17 cellular contexts compared by ENCODE assay signal in genomic region chr11:69078930-69079607, GRCh38. TPM values are rescaled to one million over a fixed set of nuclear protein-coding genes. Genes with fewer than 3 reads are reported as not detected.
DNase-seq lines count a peak whose midpoint lies in the region; ATAC-seq and TF ChIP-seq lines count a peak whose summit lies in the region.
"Had no signal": no experiment of that assay in that cellular context is flagged by ENCODE, and none has a peak within 500 bp of the region (broad histone marks: within the 10 kb centered on the region; RNA-seq: fewer than 3 reads in every experiment).

No MANE protein-coding gene starts in this region.

- peak overlapping the region; percentile 7 for H3K27ac ChIP-seq in A673 (ENCODE audit: low read depth, low read length, poor library complexity, severe bottlenecking)
- H3K27ac ChIP-seq in CD4-positive, alpha-beta T cell (ENCODE audit: low read depth, low read length): no peak overlapping the region
- H3K27ac ChIP-seq in naive thymus-derived CD4-positive, alpha-beta T cell (ENCODE audit: low read depth, low read length): no peak overlapping the region

- no peaks in the 10 kb centered on the region for H3K9me3 ChIP-seq in A673 (ENCODE audit: low read depth, low read length, poor library complexity, severe bottlenecking)
- no peaks in the 10 kb centered on the region for H3K9me3 ChIP-seq in CD4-positive, alpha-beta T cell (ENCODE audit: control insufficient read depth, low read length)
- H3K9me3 ChIP-seq in naive thymus-derived CD4-positive, alpha-beta T cell (ENCODE audit: control insufficient read depth in 2 of 3, low read length in 3 of 3): no peaks in the 10 kb centered on the region

- TF ChIP-seq CTCF in A673 (conservative IDR thresholded peaks at IDR 0.05; ENCODE audit: low read depth, low read length) (no peak), nephron progenitor cell (IDR thresholded peaks at IDR 0.05) (no peak)
- no peak for TF ChIP-seq CTCF in CD4-positive, alpha-beta T cell (IDR thresholded peaks at IDR 0.05)

- no peak for DNase-seq in A673 (ENCODE audit: low spot score)
- no peak for DNase-seq in CD4-positive, alpha-beta T cell
- no peak for DNase-seq in effector memory CD8-positive, alpha-beta T cell
- no peak for DNase-seq in naive thymus-derived CD4-positive, alpha-beta T cell
- no peak for DNase-seq in nephron progenitor cell
- no peak for DNase-seq in SKM-1 treated with dmso at 0.1 percent for 144 hours (lab: John Stamatoyannopoulos, UW; ENCODE audit: unreplicated experiment)
- DNase-seq in posterior vena cava (ENCODE audit: low spot score): no peak
- DNase-seq: CD8-positive, alpha-beta memory T cell; DND-41; GF-D8; KBM-7; NCI-H1105; NCI-H187; NCI-H446; Right ventricle myocardium superior had no signal

- H3K4me3 Mint-ChIP-seq in CD4-positive, alpha-beta T cell: no peak overlapping the region
- no peak overlapping the region for H3K4me3 Mint-ChIP-seq in effector memory CD8-positive, alpha-beta T cell
- H3K4me3 Mint-ChIP-seq in naive thymus-derived CD4-positive, alpha-beta T cell: no peak overlapping the region
- H3K4me3 Mint-ChIP-seq in nephron progenitor cell: no peak overlapping the region
- H3K4me3 Mint-ChIP-seq in activated T-helper 17 cell treated with anti-CD3 and anti-CD28 coated beads, Interleukin-2, amount 50 U/mL, for 72 hours: no peak overlapping the region
- H3K4me3 Mint-ChIP-seq: CD8-positive, alpha-beta memory T cell; GM23338 had no signal

- no peaks in the 10 kb centered on the region for H3K4me1 ChIP-seq in A673 (ENCODE audit: insufficient read depth, low read length, poor library complexity, severe bottlenecking)
- peaks cover 14% of the 10 kb centered on the region in 2 donors for H3K4me1 ChIP-seq in naive thymus-derived CD4-positive, alpha-beta T cell (ENCODE audit: control insufficient read depth in 2 of 2, insufficient read depth in 2 of 2, low read length in 2 of 2)

- H3K4me1 Mint-ChIP-seq in CD4-positive, alpha-beta T cell (ENCODE audit: low read depth): peaks cover 28% of the 10 kb centered on the region
- H3K4me1 Mint-ChIP-seq in effector memory CD8-positive, alpha-beta T cell (ENCODE audit: low read depth in 2 of 2): peaks cover 16 to 27% of the 10 kb centered on the region in 2 donors
- H3K4me1 Mint-ChIP-seq in naive thymus-derived CD4-positive, alpha-beta T cell: peaks cover 9 to 38% (median 23%) of the 10 kb centered on the region in 7 donors
- no peaks in the 10 kb centered on the region for H3K4me1 Mint-ChIP-seq in nephron progenitor cell
- no peaks in the 10 kb centered on the region for H3K4me1 Mint-ChIP-seq in activated T-helper 17 cell treated with anti-CD3 and anti-CD28 coated beads, Interleukin-2, amount 50 U/mL, for 72 hours

- POLR2A ChIA-PET in A673 (lab: Charles Lee; ENCODE audit: low non-redundant PET): no interaction called here
- POLR2A ChIA-PET in CD4-positive, alpha-beta T cell (lab: Charles Lee): no interaction called here
- POLR2A ChIA-PET in naive thymus-derived CD4-positive, alpha-beta T cell (lab: Charles Lee): no interaction called here

- H3K9me3 Mint-ChIP-seq in CD4-positive, alpha-beta T cell: no peaks in the 10 kb centered on the region
- H3K9me3 Mint-ChIP-seq in effector memory CD8-positive, alpha-beta T cell: no peaks in the 10 kb centered on the region
- no peaks in the 10 kb centered on the region for H3K9me3 Mint-ChIP-seq in naive thymus-derived CD4-positive, alpha-beta T cell
- no peaks in the 10 kb centered on the region for H3K9me3 Mint-ChIP-seq in nephron progenitor cell
- no peaks in the 10 kb centered on the region for H3K9me3 Mint-ChIP-seq in activated T-helper 17 cell treated with anti-CD3 and anti-CD28 coated beads, Interleukin-2, amount 50 U/mL, for 72 hours
- H3K9me3 Mint-ChIP-seq: CD8-positive, alpha-beta memory T cell; GM23338 had no signal

- BruUV-seq in A673 (replicated peaks; lab: Mats Ljungman, UMichigan): no TSS peak

- no peaks in the 10 kb centered on the region for H3K27me3 Mint-ChIP-seq in CD4-positive, alpha-beta T cell
- no peaks in the 10 kb centered on the region for H3K27me3 Mint-ChIP-seq in effector memory CD8-positive, alpha-beta T cell
- no peaks in the 10 kb centered on the region for H3K27me3 Mint-ChIP-seq in naive thymus-derived CD4-positive, alpha-beta T cell
- no peaks in the 10 kb centered on the region for H3K27me3 Mint-ChIP-seq in nephron progenitor cell (ENCODE audit: low read depth, poor library complexity)
- H3K27me3 Mint-ChIP-seq in activated T-helper 17 cell treated with anti-CD3 and anti-CD28 coated beads, Interleukin-2, amount 50 U/mL, for 72 hours: no peaks in the 10 kb centered on the region
- H3K27me3 Mint-ChIP-seq: CD8-positive, alpha-beta memory T cell had no signal

- peaks cover 19% of the 10 kb centered on the region for H3K36me3 Mint-ChIP-seq in CD4-positive, alpha-beta T cell (ENCODE audit: low read depth)
- peaks cover 8% of the 10 kb centered on the region for H3K36me3 Mint-ChIP-seq in effector memory CD8-positive, alpha-beta T cell (ENCODE audit: insufficient read depth)
- peaks cover 0 to 18% (median 5%) of the 10 kb centered on the region in 5 donors for H3K36me3 Mint-ChIP-seq in naive thymus-derived CD4-positive, alpha-beta T cell
- H3K36me3 Mint-ChIP-seq in nephron progenitor cell (ENCODE audit: low read depth): peaks cover 6% of the 10 kb centered on the region
- H3K36me3 Mint-ChIP-seq in activated T-helper 17 cell treated with anti-CD3 and anti-CD28 coated beads, Interleukin-2, amount 50 U/mL, for 72 hours (ENCODE audit: low read depth): no peaks in the 10 kb centered on the region

- CTCF ChIA-PET in A673 (lab: Charles Lee): no interaction called here
- CTCF ChIA-PET in CD4-positive, alpha-beta T cell (lab: Charles Lee): no interaction called here
- CTCF ChIA-PET in naive thymus-derived CD4-positive, alpha-beta T cell (lab: Charles Lee): interaction anchor here (0.8 kb wide), 1 partner anchor 10 kb away, joined by 3 read pairs; no protein-coding TSS in a partner anchor

- peak overlapping the region; percentile 24 for H3K27ac Mint-ChIP-seq in CD4-positive, alpha-beta T cell
- peak overlapping the region; percentile 82 to 97 for H3K27ac Mint-ChIP-seq in effector memory CD8-positive, alpha-beta T cell
- peak overlapping the region in 3 of 9 donors; percentile 2 to 32 (median 19) for H3K27ac Mint-ChIP-seq in naive thymus-derived CD4-positive, alpha-beta T cell
- H3K27ac Mint-ChIP-seq in nephron progenitor cell: no peak overlapping the region
- no peak overlapping the region for H3K27ac Mint-ChIP-seq in activated T-helper 17 cell treated with anti-CD3 and anti-CD28 coated beads, Interleukin-2, amount 50 U/mL, for 72 hours
- H3K27ac Mint-ChIP-seq: GM23338 had no signal

- peaks cover 11% of the 10 kb centered on the region for H3K36me3 ChIP-seq in A673 (ENCODE audit: insufficient read depth, low read length, poor library complexity, severe bottlenecking)
- H3K36me3 ChIP-seq in naive thymus-derived CD4-positive, alpha-beta T cell (ENCODE audit: control insufficient read depth in 2 of 3, insufficient read depth in 3 of 3, low read length in 3 of 3): peaks cover 0 to 19% (median 0%) of the 10 kb centered on the region in 3 experiments

- intact Hi-C loops in A673 (cut with micrococcal nuclease; ENCODE audit: unreplicated experiment) (no loop called here), posterior vena cava (cut with DNase I) (no loop called here)
- intact Hi-C loops in CD4-positive, alpha-beta T cell (cut with DNase I, micrococcal nuclease): no loop called here
- intact Hi-C loops in naive thymus-derived CD4-positive, alpha-beta T cell (cut with micrococcal nuclease): no loop called here

- no peak overlapping the region for H3K4me3 ChIP-seq in A673 (ENCODE audit: low read depth, low read length, poor library complexity, severe bottlenecking)
- H3K4me3 ChIP-seq in naive thymus-derived CD4-positive, alpha-beta T cell (ENCODE audit: low read length): no peak overlapping the region
- H3K4me3 ChIP-seq: GM23338 had no signal

- ATAC-seq in CD4-positive, alpha-beta T cell (ENCODE audit: poor library complexity): no peak
- ATAC-seq in effector memory CD8-positive, alpha-beta T cell (replicated peaks): no peak
- ATAC-seq in naive thymus-derived CD4-positive, alpha-beta T cell: peak; percentile 74
- ATAC-seq in activated T-helper 17 cell treated with anti-CD3 and anti-CD28 coated beads, Interleukin-2, amount 50 U/mL, for 72 hours (replicated peaks): no peak
- ATAC-seq: GM23338 had no signal

- H3K27me3 ChIP-seq in A673 (replicated peaks; ENCODE audit: insufficient read depth, low read depth, low read length, poor library complexity): no peaks in the 10 kb centered on the region
- no peaks in the 10 kb centered on the region for H3K27me3 ChIP-seq in CD4-positive, alpha-beta T cell (ENCODE audit: control insufficient read depth, insufficient read depth, low read length)
- no peaks in the 10 kb centered on the region for H3K27me3 ChIP-seq in naive thymus-derived CD4-positive, alpha-beta T cell (ENCODE audit: control insufficient read depth in 2 of 2, insufficient read depth in 2 of 2, low read length in 2 of 2)

RNA-seq across cellular contexts. Expression of gene TPCN2, which starts 30.3 kb away (rescaled TPM):
- total RNA-seq in A673 (2021) (28.9 and 29.9 TPM in 2 replicates), posterior vena cava (10 to 100 TPM; 24.8 to 25.4 TPM)
- total RNA-seq in CD4-positive, alpha-beta T cell: 10 to 100 TPM; 10.2 to 11.5 TPM
- total RNA-seq in naive thymus-derived CD4-positive, alpha-beta T cell: 10 to 100 TPM; 11.9 to 29.4 (median 21.3) TPM
- polyA plus RNA-seq in naive thymus-derived CD4-positive, alpha-beta T cell: 1 to 10 TPM; 3.3 to 5.4 TPM
- total RNA-seq in activated T-helper 17 cell treated with anti-CD3 and anti-CD28 coated beads, Interleukin-2, amount 50 U/mL, for 72 hours: 10 to 100 TPM; 12.8 to 15.9 TPM

Comparison
In these comparisons a context has a peak if more than half of its experiments do, and no peak if none do; other contexts are left out.
1. H3K27ac Mint-ChIP-seq: peak in CD4-positive, alpha-beta T cell (single experiment) and effector memory CD8-positive, alpha-beta T cell (2 of 2); none in nephron progenitor cell (single experiment) and activated T-helper 17 cell treated with anti-CD3 and anti-CD28 coated beads, Interleukin-2, amount 50 U/mL, for 72 hours (single experiment).